8 cellular contexts compared by ENCODE assay signal in the genomic region with DNA sequence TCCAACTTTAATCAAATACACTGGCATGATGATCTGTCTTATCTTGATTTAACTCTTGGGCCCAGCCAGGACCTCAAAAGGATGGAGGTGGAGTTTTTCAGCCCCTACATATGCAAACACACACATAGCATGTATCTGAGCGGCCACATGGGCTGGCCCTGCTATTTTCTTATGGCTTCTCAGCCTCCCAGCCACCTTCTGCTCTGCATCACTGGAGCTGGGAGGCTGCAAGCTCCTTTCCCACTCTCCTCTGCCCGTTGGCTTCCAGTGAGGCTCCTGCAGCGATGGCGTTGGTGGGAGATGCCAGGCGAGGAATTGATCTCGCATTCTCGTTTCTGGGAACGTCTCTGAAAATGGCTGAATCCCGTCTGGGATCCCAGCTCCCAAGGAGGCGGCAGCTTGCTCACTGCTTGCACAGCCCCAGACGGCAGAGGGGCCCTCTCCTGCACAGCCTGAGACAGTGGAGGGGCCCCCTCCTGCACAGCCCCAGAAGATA. TPM values are rescaled to one million over a fixed set of nuclear protein-coding genes. Genes with fewer than 3 reads are reported as not detected.
DNase-seq lines count a peak whose midpoint lies in the region; ATAC-seq and TF ChIP-seq lines count a peak whose summit lies in the region.

No MANE protein-coding gene starts in this region.

- peaks cover 48 to 53% (median 50%) of the 10 kb centered on the region in 3 donors for H3K4me1 Mint-ChIP-seq in T-cell

- H3K4me3 Mint-ChIP-seq in T-cell = peak overlapping the region; percentile 83 to 89 (median 87)

- H3K27me3 Mint-ChIP-seq in T-cell = no peaks in the 10 kb centered on the region

- no peaks in the 10 kb centered on the region for H3K36me3 Mint-ChIP-seq in T-cell

- peak; percentile 19 for DNase-seq in G401 (ENCODE audit: low spot score)
- DNase-seq in T-cell = peak in 1 of 34 experiments; percentile 21
- DNase-seq in foreskin fibroblast = peak in 1 of 2 donors; percentile 14
- DNase-seq in retina = peak; percentile 46
- DNase-seq in hippocampal formation (lab: John Stamatoyannopoulos, UW) = no peak

- ATAC-seq in T-cell (replicated peaks in 1 of 4) (no peak), GM18907 (IDR thresholded peaks at IDR 0.05; ENCODE audit: unreplicated experiment) (no peak), HG02610 (IDR thresholded peaks at IDR 0.05; ENCODE audit: unreplicated experiment) (no peak), GM19397 (IDR thresholded peaks at IDR 0.05; ENCODE audit: unreplicated experiment) (no peak)

- no peak for TF ChIP-seq CTCF in foreskin fibroblast (IDR thresholded peaks at IDR 0.05; ENCODE audit: low read depth, low read length)

- CTCF ChIA-PET in T-cell (lab: Charles Lee) = interaction anchor here (0.6 to 2.5 kb wide), 8 partner anchors 24 to 169 kb away, joined by 3 to 11 read pairs (median 5); a partner anchor contains a TSS

- H3K9me3 Mint-ChIP-seq in T-cell = no peaks in the 10 kb centered on the region

- peak overlapping the region; percentile 93 to 96 for H3K27ac Mint-ChIP-seq in T-cell

- POLR2A ChIA-PET in T-cell (lab: Charles Lee) = interaction anchor here in 1 of 2 donors (0.6 to 2.3 kb wide), 2 partner anchors 11 to 37 kb away, joined by 3 to 7 read pairs; no protein-coding TSS in a partner anchor

- peak overlapping the region; percentile 82 to 84 for H3K4me3 ChIP-seq in foreskin fibroblast (ENCODE audit: low read depth in 1 of 2, low read length in 2 of 2)

- in situ Hi-C loops in G401 (cut with HindIII; ENCODE audit: low sequenced_read_pairs) = no loop called here

RNA-seq across cellular contexts. Expression of a gene that starts 1.7 kb away (rescaled TPM):
- 26.9 and 31.7 TPM in 2 replicates for total RNA-seq in G401 (2014; rRNA removed; shearing (Covaris generic))
- total RNA-seq in T-cell = 10 to 100 TPM; 17.3 to 37.6 (median 35.3) TPM

RNA-seq across cellular contexts. Expression of a gene that starts 28.7 kb away (rescaled TPM):
- total RNA-seq in G401 (2014; rRNA removed; shearing (Covaris generic)) = 7.4 and 9.0 TPM in 2 replicates
- 100 to 1,000 TPM; 163 to 214 (median 211) TPM for total RNA-seq in T-cell

RNA-seq across cellular contexts. Expression of a gene that starts 47.9 kb away (rescaled TPM):
- 0.47 TPM in 1 of 2 replicates, not detected in the other for total RNA-seq in G401 (2014; rRNA removed; shearing (Covaris generic))
- 1 to 10 TPM in 3 of 5 donors, under 1 TPM in 2; 0.72 to 3.3 (median 1.0) TPM for total RNA-seq in T-cell

RNA-seq across cellular contexts. Expression of a gene that starts 54.8 kb away (rescaled TPM):
- total RNA-seq in G401 (2014; rRNA removed; shearing (Covaris generic)) = not detected in 2 replicates
- not detected for total RNA-seq in T-cell

RNA-seq across cellular contexts. Expression of a gene that starts 58.5 kb away (rescaled TPM):
- 32.9 and 45.4 TPM in 2 replicates for total RNA-seq in G401 (2014; rRNA removed; shearing (Covaris generic))
- total RNA-seq in T-cell = 100 to 1,000 TPM in 3 of 5 donors, 10 to 100 TPM in 2; 51.0 to 128 (median 119) TPM

Comparison
In these comparisons a context has a peak if more than half of its experiments do, and no peak if none do; other contexts are left out.
1. DNase-seq: peak in G401 (single experiment) and retina (single experiment); none in hippocampal formation (0 of 2).
2. RNA of a gene that starts 28.7 kb away (total RNA-seq): 163 to 214 TPM in T-cell; 7.4 to 9.0 TPM in G401; every median in the first group is over 10 times any median in the second.